In the genomic region with DNA sequence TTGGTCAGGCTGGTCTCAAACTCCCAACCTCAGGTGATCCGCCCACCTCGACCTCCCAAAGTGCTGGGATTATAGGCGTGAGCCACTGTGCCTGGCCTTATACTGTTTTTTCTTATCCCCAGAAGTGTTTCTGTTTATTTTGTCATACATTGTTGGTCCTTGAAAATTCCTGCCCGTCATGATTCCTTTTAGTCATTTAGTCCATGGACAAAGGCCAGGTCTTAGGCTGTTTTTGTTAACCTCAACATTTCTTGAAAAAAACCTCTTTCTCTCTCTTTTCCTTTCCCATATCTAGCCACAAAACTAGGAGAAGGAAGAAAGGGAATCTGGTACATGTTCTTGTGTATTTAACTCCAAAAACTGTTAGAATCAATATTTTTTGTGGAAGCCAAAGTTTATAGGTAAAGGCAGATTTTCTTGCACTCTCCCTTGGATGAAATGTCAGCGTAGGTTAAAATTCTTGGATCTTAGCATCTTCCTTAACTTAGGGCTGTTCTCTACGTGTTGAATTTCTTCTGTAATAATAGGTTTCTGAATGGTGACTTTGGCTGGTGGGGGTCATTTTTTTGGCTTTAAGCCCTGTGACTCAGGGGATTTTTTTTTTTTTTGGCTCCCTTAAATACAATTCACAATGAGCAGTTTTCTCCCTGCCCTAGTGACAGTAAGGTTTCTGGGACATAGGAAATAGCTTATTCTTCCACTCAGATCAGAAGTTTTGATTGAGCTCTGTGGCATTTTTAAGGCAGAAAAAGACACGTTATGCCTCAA, we compare ENCODE assay signal across 31 cellular contexts.
DNase-seq lines count a peak whose midpoint lies in the region; ATAC-seq and TF ChIP-seq lines count a peak whose summit lies in the region.
"Had no signal": no experiment of that assay in that cellular context is flagged by ENCODE, and none has a peak within 500 bp of the region (broad histone marks: within the 10 kb centered on the region; RNA-seq: fewer than 3 reads in every experiment).

No MANE protein-coding gene starts in this region.

- no peak overlapping the region for H3K27ac ChIP-seq in osteoblast (ENCODE audit: low read depth, low read length)
- H3K27ac ChIP-seq in CD8-positive, alpha-beta memory T cell (ENCODE audit: low read depth, low read length) = no peak overlapping the region
- H3K27ac ChIP-seq: dorsolateral prefrontal cortex, esophagus squamous epithelium, pancreas, SK-N-MC, vagina had no signal

- H4K20me1 ChIP-seq in osteoblast (ENCODE audit: insufficient read depth, low read length) = no peaks in the 10 kb centered on the region

- H3K4me1 ChIP-seq in osteoblast (ENCODE audit: insufficient read depth, low read length) = peaks cover 10% of the 10 kb centered on the region
- no peaks in the 10 kb centered on the region for H3K4me1 ChIP-seq in CD8-positive, alpha-beta memory T cell (ENCODE audit: insufficient read depth, low read length)

- H3K27me3 ChIP-seq in osteoblast (ENCODE audit: insufficient read depth, low read length) = no peaks in the 10 kb centered on the region
- no peaks in the 10 kb centered on the region for H3K27me3 ChIP-seq in CD8-positive, alpha-beta memory T cell (ENCODE audit: insufficient read depth, low read length, poor library complexity, severe bottlenecking)
- H3K27me3 ChIP-seq: dorsolateral prefrontal cortex, esophagus squamous epithelium, pancreas, vagina had no signal

- in situ Hi-C loops in astrocyte of the spinal cord (cut with HindIII; ENCODE audit: low sequenced_read_pairs) = no loop called here

- H3K4me3 Mint-ChIP-seq in CD8-positive, alpha-beta memory T cell = no peak overlapping the region
- H3K4me3 Mint-ChIP-seq: activated naive CD8-positive, alpha-beta T cell treated with anti-CD3 and anti-CD28 coated beads for 36 hours; natural killer cell; T-helper 1 cell treated with Interleukin-12 subunit alpha and Interleukin-12 subunit beta and Interleukin-4 antibody, amounts not matched to agents 30 μg/mL and 1 μg/mL, for 36 hours had no signal

- DNase-seq in AG08395 (ENCODE audit: low spot score) (peak; percentile 28), M059J (ENCODE audit: low read depth) (peak; percentile 53), astrocyte of the spinal cord (ENCODE audit: low read depth, low spot score) (peak; percentile 52), osteoblast (ENCODE audit: insufficient read length, low spot score, missing footprints) (no peak), EL (no peak), NCI-H2171 treated with DMSO at 0.1 percent for 48 hours (lab: John Stamatoyannopoulos, UW) (no peak)
- DNase-seq in CD8-positive, alpha-beta memory T cell = no peak
- DNase-seq: activated CD4-positive, alpha-beta T cell treated with anti-CD3 and anti-CD28 coated beads, Interleukin-2, amount 50 U/mL, for 1 hour; activated CD4-positive, CD25-positive, alpha-beta regulatory T cell; activated gamma-delta T cell; activated naive CD8-positive, alpha-beta T cell treated with anti-CD3 and anti-CD28 coated beads for 36 hours; activated T-cell treated with anti-CD3 and anti-CD28 coated beads, Interleukin-2, amount 50 U/mL, for 1 hour; cerebellar nuclear complex; dorsolateral prefrontal cortex; esophagus squamous epithelium; hypothalamus; IMR-90; left cardiac atrium; mucosa of descending colon; natural killer cell; NCI-H2107; NK-92 treated with Interleukin-12 subunit alpha and Interleukin-12 subunit beta, amount 100 ng/mL, for 24 hours; pancreas; stimulated activated CD4-positive, alpha-beta T cell treated with anti-CD3 and anti-CD28 coated beads, Interleukin-1b, Interleukin-23, amount 100 ng/mL, for 48 hours; stimulated activated naive CD4-positive, alpha-beta T cell treated with Interleukin-2 at 50 U/mL for 16 hours had no signal

- H3K4me2 ChIP-seq in osteoblast (ENCODE audit: insufficient read depth, low read length) = peak overlapping the region; percentile 61

- H3K4me3 ChIP-seq in astrocyte of the spinal cord (ENCODE audit: low read depth, low read length) (no peak overlapping the region), osteoblast (ENCODE audit: insufficient read depth, low read length) (no peak overlapping the region)
- no peak overlapping the region for H3K4me3 ChIP-seq in CD8-positive, alpha-beta memory T cell (ENCODE audit: low read length)
- H3K4me3 ChIP-seq: dorsolateral prefrontal cortex, esophagus squamous epithelium, mucosa of descending colon, pancreas, vagina had no signal

- H2AFZ ChIP-seq in osteoblast (ENCODE audit: low read length) = no peak overlapping the region

- no peaks in the 10 kb centered on the region for H3K4me1 Mint-ChIP-seq in CD8-positive, alpha-beta memory T cell
- H3K4me1 Mint-ChIP-seq: activated naive CD8-positive, alpha-beta T cell treated with anti-CD3 and anti-CD28 coated beads for 36 hours; natural killer cell had no signal

- CTCF ChIA-PET in CD8-positive, alpha-beta memory T cell (lab: Charles Lee) = no interaction called here

- H3K27me3 Mint-ChIP-seq in CD8-positive, alpha-beta memory T cell = peaks cover 0 to 5% of the 10 kb centered on the region in 2 donors
- H3K27me3 Mint-ChIP-seq: activated naive CD8-positive, alpha-beta T cell treated with anti-CD3 and anti-CD28 coated beads for 36 hours; brain had no signal

- H3K9me3 Mint-ChIP-seq in CD8-positive, alpha-beta memory T cell = no peaks in the 10 kb centered on the region
- H3K9me3 Mint-ChIP-seq: activated naive CD8-positive, alpha-beta T cell treated with anti-CD3 and anti-CD28 coated beads for 36 hours; brain; natural killer cell; T-helper 1 cell treated with Interleukin-12 subunit alpha and Interleukin-12 subunit beta and Interleukin-4 antibody, amounts not matched to agents 30 μg/mL and 1 μg/mL, for 36 hours had no signal

- H3K27ac Mint-ChIP-seq in CD8-positive, alpha-beta memory T cell = peak overlapping the region in 1 of 8 donors; percentile 48
- H3K27ac Mint-ChIP-seq: activated naive CD8-positive, alpha-beta T cell treated with anti-CD3 and anti-CD28 coated beads for 36 hours; natural killer cell; T-helper 1 cell treated with Interleukin-12 subunit alpha and Interleukin-12 subunit beta and Interleukin-4 antibody, amounts not matched to agents 30 μg/mL and 1 μg/mL, for 36 hours had no signal

- no peaks in the 10 kb centered on the region for H3K36me3 Mint-ChIP-seq in CD8-positive, alpha-beta memory T cell
- H3K36me3 Mint-ChIP-seq: activated naive CD8-positive, alpha-beta T cell treated with anti-CD3 and anti-CD28 coated beads for 36 hours; brain; natural killer cell had no signal

- H3K9me3 ChIP-seq in osteoblast (ENCODE audit: low read depth, low read length) = no peaks in the 10 kb centered on the region
- H3K9me3 ChIP-seq in CD8-positive, alpha-beta memory T cell (ENCODE audit: low read length) = no peaks in the 10 kb centered on the region
- H3K9me3 ChIP-seq: esophagus squamous epithelium, mucosa of descending colon, pancreas, vagina had no signal

- POLR2A ChIA-PET in CD8-positive, alpha-beta memory T cell (lab: Charles Lee) = no interaction called here

- H3K36me3 ChIP-seq in osteoblast (ENCODE audit: insufficient read depth, low read length) = no peaks in the 10 kb centered on the region
- H3K36me3 ChIP-seq in CD8-positive, alpha-beta memory T cell (ENCODE audit: insufficient read depth, low read length) = no peaks in the 10 kb centered on the region
- H3K36me3 ChIP-seq: esophagus squamous epithelium, pancreas, vagina had no signal

- H3K79me2 ChIP-seq in osteoblast (ENCODE audit: insufficient read depth, low read length) = no peaks in the 10 kb centered on the region

- no peak for ATAC-seq in HG02973 (IDR thresholded peaks at IDR 0.05; ENCODE audit: unreplicated experiment)
- ATAC-seq: HCT116, mucosa of descending colon, natural killer cell had no signal

- no peak for TF ChIP-seq CTCF in astrocyte of the spinal cord (IDR thresholded peaks at IDR 0.05; ENCODE audit: low read depth, low read length)
- TF ChIP-seq CTCF in osteoblast (IDR thresholded peaks at IDR 0.05; ENCODE audit: extremely low read depth, low read depth, low read length) = no peak

Comparison
In these comparisons a context has a peak if more than half of its experiments do, and no peak if none do; other contexts are left out.
1. DNase-seq: peak in AG08395 (single experiment), M059J (single experiment) and astrocyte of the spinal cord (single experiment); none in osteoblast (single experiment), EL (single experiment), CD8-positive, alpha-beta memory T cell (0 of 5) and NCI-H2171 treated with DMSO at 0.1 percent for 48 hours (single experiment).